ENCODE assay signal across 16 cellular contexts in the genomic region with DNA sequence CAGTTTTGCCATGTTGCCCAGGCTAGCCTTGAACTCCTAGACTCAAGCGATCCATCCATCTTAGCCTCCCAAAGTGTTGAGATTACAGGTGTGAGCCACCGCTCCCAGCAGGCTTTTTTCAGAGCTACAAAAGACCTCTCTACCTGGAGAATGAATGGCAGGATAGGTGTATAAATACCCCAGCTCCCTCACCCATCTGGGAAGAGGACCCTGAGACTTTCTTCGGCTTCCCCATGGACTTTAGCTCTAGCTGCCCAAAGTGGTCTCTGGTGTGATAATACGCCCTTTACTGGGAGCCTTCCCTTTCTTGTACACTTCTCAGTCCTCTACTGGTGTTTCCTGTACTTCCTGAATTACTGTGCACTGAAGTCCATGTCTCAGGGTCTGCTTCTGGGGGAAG.
"Had no signal": no experiment of that assay in that cellular context is flagged by ENCODE, and none has a peak within 500 bp of the region (broad histone marks: within the 10 kb centered on the region; RNA-seq: fewer than 3 reads in every experiment).

No MANE protein-coding gene starts in this region.

- H3K4me3 ChIP-seq: heart left ventricle, lower lobe of right lung, tibial nerve had no signal

- H3K27ac ChIP-seq: heart left ventricle, lower lobe of right lung, parathyroid adenoma, tibial nerve had no signal

- H3K9me3 ChIP-seq: lower lobe of right lung had no signal

- ATAC-seq: activated naive CD8-positive, alpha-beta T cell treated with anti-CD3 and anti-CD28 coated beads, Interleukin-2, amount 50 U/mL, for 24 hours; effector memory CD8-positive, alpha-beta T cell; heart left ventricle had no signal

- H3K27me3 Mint-ChIP-seq: activated naive CD8-positive, alpha-beta T cell treated with anti-CD3 and anti-CD28 coated beads, Interleukin-2, amount 50 U/mL, for 24 hours; effector memory CD8-positive, alpha-beta T cell had no signal

- H3K4me3 Mint-ChIP-seq: activated naive CD8-positive, alpha-beta T cell treated with anti-CD3 and anti-CD28 coated beads, Interleukin-2, amount 50 U/mL, for 24 hours; effector memory CD8-positive, alpha-beta T cell had no signal

- H3K27ac Mint-ChIP-seq: activated naive CD8-positive, alpha-beta T cell treated with anti-CD3 and anti-CD28 coated beads, Interleukin-2, amount 50 U/mL, for 24 hours; effector memory CD8-positive, alpha-beta T cell had no signal

- H3K36me3 ChIP-seq: heart left ventricle, lower lobe of right lung, tibial nerve had no signal

- H3K27me3 ChIP-seq: heart left ventricle, tibial nerve had no signal

- H3K9ac ChIP-seq: parathyroid adenoma had no signal

- DNase-seq: activated CD4-positive, alpha-beta T cell treated with anti-CD3 and anti-CD28 coated beads for 1 hour; activated CD4-positive, alpha-beta T cell treated with anti-CD3 and anti-CD28 coated beads, Interleukin-2, amount 50 U/mL, for 4 hours; activated naive CD4-positive, alpha-beta T cell; activated naive CD8-positive, alpha-beta T cell treated with anti-CD3 and anti-CD28 coated beads, Interleukin-2, amount 50 U/mL, for 24 hours; activated T-cell treated with anti-CD3 and anti-CD28 coated beads for 4 hours; dermis blood vessel endothelial cell; effector memory CD8-positive, alpha-beta T cell; lower lobe of right lung; stimulated activated CD4-positive, alpha-beta T cell treated with anti-CD3 and anti-CD28 coated beads, Interleukin-12 subunit alpha, Interleukin-12 subunit beta, amount 100 ng/mL, for 4 hours; stimulated activated CD4-positive, alpha-beta T cell treated with anti-CD3 and anti-CD28 coated beads, Interleukin-2, amount 100 ng/mL, for 24 hours; stimulated activated naive CD4-positive, alpha-beta T cell; substantia nigra; T1000 had no signal
